18 cellular contexts compared by ENCODE assay signal in the genomic region with DNA sequence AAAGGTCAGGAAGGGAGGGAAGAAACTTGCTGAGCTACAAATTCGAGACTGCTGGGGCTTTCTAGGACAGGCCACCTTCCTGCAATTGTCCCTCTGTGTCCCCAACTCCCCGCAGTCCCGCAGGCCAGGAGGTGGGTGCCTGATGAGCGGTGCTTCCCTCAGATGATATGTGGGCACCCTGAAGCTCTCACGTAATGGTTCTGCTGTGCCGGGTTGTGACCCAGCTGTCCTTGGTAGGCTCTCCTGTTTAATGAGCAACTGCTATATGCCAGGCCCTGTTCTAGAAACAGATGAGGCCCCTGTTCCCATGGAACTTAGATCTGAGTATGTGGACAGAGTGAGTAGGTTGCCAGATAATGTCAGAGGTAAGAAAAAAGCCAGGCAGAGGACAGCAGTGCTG. TPM values are rescaled to one million over a fixed set of nuclear protein-coding genes. Genes with fewer than 3 reads are reported as not detected.
A peak's percentile ranks its signal among the peaks of the same experiment; 100 is the strongest.
DNase-seq lines count a peak whose midpoint lies in the region; ATAC-seq and TF ChIP-seq lines count a peak whose summit lies in the region.
"Had no signal": no experiment of that assay in that cellular context is flagged by ENCODE, and none has a peak within 500 bp of the region (broad histone marks: within the 10 kb centered on the region; RNA-seq: fewer than 3 reads in every experiment).

No MANE protein-coding gene starts in this region.

- H4K8ac ChIP-seq in trophoblast cell (ENCODE audit: low read depth, low read length) = no peak overlapping the region

- H3K4me3 ChIP-seq in Panc1 (ENCODE audit: low read depth in 2 of 2, low read length in 2 of 2) (no peak overlapping the region), hepatocyte (no peak overlapping the region), trophoblast cell (ENCODE audit: low read depth, low read length) (no peak overlapping the region), WERI-Rb-1 (ENCODE audit: low read depth, low read length) (no peak overlapping the region)
- H3K4me3 ChIP-seq: GM23338 had no signal

- H3K9ac ChIP-seq in trophoblast cell (ENCODE audit: low read length) = no peak overlapping the region

- H3K18ac ChIP-seq in trophoblast cell (ENCODE audit: low read length) = no peak overlapping the region

- POLR2A ChIA-PET in Panc1 (lab: Charles Lee) = no interaction called here

- H2BK120ac ChIP-seq in trophoblast cell (ENCODE audit: insufficient read depth, low read length, poor library complexity) = no peak overlapping the region

- ATAC-seq in Panc1 = no peak
- ATAC-seq in GM18867 (IDR thresholded peaks at IDR 0.05; ENCODE audit: unreplicated experiment) = no peak
- ATAC-seq: Right ventricle myocardium inferior had no signal

- H3K27ac ChIP-seq in C4-2B = peak overlapping the region; percentile 63
- H3K27ac ChIP-seq in Panc1 (ENCODE audit: low read length) = peak overlapping the region; percentile 71
- no peak overlapping the region for H3K27ac ChIP-seq in hepatocyte
- no peak overlapping the region for H3K27ac ChIP-seq in trophoblast cell (ENCODE audit: low read depth, low read length)
- no peak overlapping the region for H3K27ac ChIP-seq in WERI-Rb-1

- H3K79me2 ChIP-seq in hepatocyte (no peaks in the 10 kb centered on the region), trophoblast cell (ENCODE audit: control insufficient read depth, insufficient read depth, low read length, poor library complexity) (no peaks in the 10 kb centered on the region)

- CTCF ChIA-PET in Panc1 (lab: Charles Lee) = interaction anchor here (1.3 kb wide), 1 partner anchor 41 kb away, joined by 6 read pairs; a partner anchor contains a TSS

- no peak overlapping the region for H2BK12ac ChIP-seq in trophoblast cell (ENCODE audit: low read length)

- DNase-seq in Panc1 (ENCODE audit: low read depth, low spot score) (no peak), hepatocyte (ENCODE audit: low spot score) (peak; percentile 2), trophoblast cell (no peak), hippocampal formation (lab: John Stamatoyannopoulos, UW) (no peak), epidermal melanocyte (ENCODE audit: insufficient read length, low spot score) (no peak), WERI-Rb-1 (no peak)
- DNase-seq: CD4-positive, alpha-beta T cell; COR-L47; DND-41; NCI-H1105; NCI-H2029 treated with DMSO at 0.1 percent for 48 hours; NCI-H510A treated with DMSO at 0.1 percent for 48 hours; NCI-H748 treated with DMSO at 0.1 percent for 48 hours had no signal

- no peak overlapping the region for H3K4ac ChIP-seq in trophoblast cell (ENCODE audit: low read depth, low read length)

- no TSS peak for BruUV-seq in Panc1 (replicated peaks; lab: Mats Ljungman, UMichigan)

- H2AK5ac ChIP-seq in trophoblast cell (ENCODE audit: low read length) = peak overlapping the region; percentile 32

- H3K9me3 ChIP-seq in Panc1 (ENCODE audit: control insufficient read depth, insufficient read depth, low read depth, low read length) (no peaks in the 10 kb centered on the region), hepatocyte (ENCODE audit: low read depth) (no peaks in the 10 kb centered on the region), trophoblast cell (ENCODE audit: insufficient read depth, low read depth, low read length) (no peaks in the 10 kb centered on the region), WERI-Rb-1 (ENCODE audit: severe bottlenecking) (no peaks in the 10 kb centered on the region)

- no peak overlapping the region for H3K23ac ChIP-seq in trophoblast cell (ENCODE audit: low read length)

- H4K20me1 ChIP-seq in hepatocyte (ENCODE audit: insufficient read depth, poor library complexity, severe bottlenecking) = no peaks in the 10 kb centered on the region

- H3K27me3 ChIP-seq in Panc1 (ENCODE audit: control insufficient read depth, insufficient read depth, low read length) = no peaks in the 10 kb centered on the region
- no peaks in the 10 kb centered on the region for H3K27me3 ChIP-seq in hepatocyte
- no peaks in the 10 kb centered on the region for H3K27me3 ChIP-seq in trophoblast cell (ENCODE audit: insufficient read depth, low read length)
- no peaks in the 10 kb centered on the region for H3K27me3 ChIP-seq in WERI-Rb-1 (ENCODE audit: insufficient read depth, low read depth, severe bottlenecking)

- H3K4me1 ChIP-seq in Panc1 (ENCODE audit: control insufficient read depth, insufficient read depth, low read length) (peaks cover 47% of the 10 kb centered on the region), hepatocyte (ENCODE audit: insufficient read depth) (no peaks in the 10 kb centered on the region), trophoblast cell (ENCODE audit: control insufficient read depth in 1 of 2, insufficient read depth in 2 of 2, low read length in 2 of 2) (peaks cover 8% of the 10 kb centered on the region in 2 experiments)

- H3K36me3 ChIP-seq in Panc1 (ENCODE audit: control insufficient read depth, insufficient read depth, low read length) (no peaks in the 10 kb centered on the region), hepatocyte (replicated peaks; ENCODE audit: insufficient read depth, low read depth) (no peaks in the 10 kb centered on the region), trophoblast cell (ENCODE audit: control insufficient read depth in 1 of 2, insufficient read depth in 2 of 2, low read length in 2 of 2) (peaks cover 43 to 50% of the 10 kb centered on the region in 2 experiments), WERI-Rb-1 (peaks cover 99% of the 10 kb centered on the region)

- no peak overlapping the region for H4K12ac ChIP-seq in trophoblast cell (ENCODE audit: low read depth, low read length)

- no peaks in the 10 kb centered on the region for H3K9me2 ChIP-seq in hepatocyte (replicated peaks; ENCODE audit: insufficient read depth)

- intact Hi-C loops in Panc1 (cut with micrococcal nuclease; ENCODE audit: unreplicated experiment) = no loop called here

- in situ Hi-C loops in Panc1 (cut with HindIII; ENCODE audit: low pct_unique_long_range_greater_than_20kb, low sequenced_read_pairs) = no loop called here

- H3K79me1 ChIP-seq in trophoblast cell (ENCODE audit: low read length) = no peaks in the 10 kb centered on the region

- TF ChIP-seq CTCF in C4-2B (conservative IDR thresholded peaks at IDR 0.05) (no peak), Panc1 (IDR thresholded peaks at IDR 0.05) (no peak), hepatocyte (IDR thresholded peaks at IDR 0.05; ENCODE audit: poor library complexity) (no peak), WERI-Rb-1 (IDR thresholded peaks at IDR 0.05; ENCODE audit: low read depth, low read length) (no peak)

- 95% methylated on average over 6 of the region's 6 CpGs for WGBS in hepatocyte (ENCODE audit: low lambda C conversion rate, missing lambda C conversion rate)
- WGBS in trophoblast cell (ENCODE audit: extremely low coverage, insufficient coverage, insufficient read length) = no CpG with 5 or more reads among the region's 6 CpGs

- H3K4me2 ChIP-seq in hepatocyte (no peak overlapping the region), trophoblast cell (ENCODE audit: low read length) (no peak overlapping the region)
- H3K4me2 ChIP-seq: GM23338 had no signal

- no peak overlapping the region for H2BK5ac ChIP-seq in trophoblast cell (ENCODE audit: low read depth, low read length, poor library complexity)

- H2AFZ ChIP-seq in hepatocyte (no peak overlapping the region), trophoblast cell (ENCODE audit: insufficient read depth, low read length, poor library complexity) (no peak overlapping the region)
- H2AFZ ChIP-seq: GM23338 had no signal

- no peak overlapping the region for H4K91ac ChIP-seq in trophoblast cell (ENCODE audit: low read depth, low read length)

- no peak overlapping the region for H3K14ac ChIP-seq in trophoblast cell (ENCODE audit: low read length)

RNA-seq across cellular contexts. Expression of a gene that starts 22.0 kb away (rescaled TPM):
- 26.5 TPM for total RNA-seq in Panc1 (2021; ENCODE audit: unreplicated experiment)
- 26.4 TPM for polyA plus RNA-seq in Panc1 (2012; ENCODE audit: insufficient read length)
- 99.8 and 153 TPM in 2 replicates for total RNA-seq in hepatocyte
- polyA plus RNA-seq in hepatocyte = 124 and 132 TPM in 2 replicates
- 8.3 and 8.9 TPM in 2 replicates for polyA plus RNA-seq in trophoblast cell (2013)

RNA-seq across cellular contexts. Expression of a gene that starts 40.1 kb away (rescaled TPM):
- 201 TPM for total RNA-seq in Panc1 (2021; ENCODE audit: unreplicated experiment)
- polyA plus RNA-seq in Panc1 (2012; ENCODE audit: insufficient read length) = 233 TPM
- 60.9 and 81.8 TPM in 2 replicates for total RNA-seq in hepatocyte
- 154 and 194 TPM in 2 replicates for polyA plus RNA-seq in hepatocyte
- 25.4 and 29.0 TPM in 2 replicates for polyA plus RNA-seq in trophoblast cell (2013)

RNA-seq across cellular contexts. Expression of a gene that starts 49.3 kb away (rescaled TPM):
- total RNA-seq in Panc1 (2021; ENCODE audit: unreplicated experiment) (78.7 TPM), hepatocyte (30.4 and 42.5 TPM in 2 replicates)
- 50.8 TPM for polyA plus RNA-seq in Panc1 (2012; ENCODE audit: insufficient read length)
- polyA plus RNA-seq in hepatocyte = 46.3 and 52.3 TPM in 2 replicates
- polyA plus RNA-seq in trophoblast cell (2013) = 10.4 and 11.3 TPM in 2 replicates

RNA-seq across cellular contexts. Expression of a gene that starts 50.3 kb away (rescaled TPM):
- total RNA-seq in Panc1 (2021; ENCODE audit: unreplicated experiment) (40.0 TPM), hepatocyte (5.3 and 9.8 TPM in 2 replicates)
- 20.3 TPM for polyA plus RNA-seq in Panc1 (2012; ENCODE audit: insufficient read length)
- 14.5 and 16.2 TPM in 2 replicates for polyA plus RNA-seq in hepatocyte
- polyA plus RNA-seq in trophoblast cell (2013) = 5.6 and 5.7 TPM in 2 replicates
- polyA plus RNA-seq: IgD-negative memory B cell had no signal

Comparison
In these comparisons a context has a peak if more than half of its experiments do, and no peak if none do; other contexts are left out.
1. H3K27ac ChIP-seq: peak in C4-2B (single experiment) and Panc1 (single experiment); none in hepatocyte (single experiment), trophoblast cell (single experiment) and WERI-Rb-1 (single experiment).